ENCODE assay signal across 20 cellular contexts in genomic region chr6:170423030-170423429, GRCh38.
DNase-seq lines count a peak whose midpoint lies in the region; ATAC-seq, FAIRE-seq and TF ChIP-seq lines count a peak whose summit lies in the region.
"Had no signal": no experiment of that assay in that cellular context is flagged by ENCODE, and none has a peak within 500 bp of the region (broad histone marks: within the 10 kb centered on the region; RNA-seq: fewer than 3 reads in every experiment).

No MANE protein-coding gene starts in this region.

- peak overlapping the region; percentile 24 for H3K9ac ChIP-seq in mesendoderm (ENCODE audit: low read length)
- H3K9ac ChIP-seq: BLaER1 treated with 17β-estradiol and CSF1 and Interleukin-3, amounts not matched to agents 10 nM and 100 nM had no signal

- peak overlapping the region; percentile 1 for H3K4me2 ChIP-seq in mesendoderm (ENCODE audit: low read length)
- H3K4me2 ChIP-seq: BLaER1 treated with 17β-estradiol and CSF1 and Interleukin-3, amounts not matched to agents 10 nM and 100 nM had no signal

- intact Hi-C loops in Right ventricle myocardium inferior (cut with DNase I), result no loop called here

- H2BK5ac ChIP-seq in mesendoderm (ENCODE audit: low read length), result no peak overlapping the region

- H2AK5ac ChIP-seq in mesendoderm (ENCODE audit: low read length), result no peak overlapping the region

- no peak overlapping the region for H3K23ac ChIP-seq in mesendoderm (ENCODE audit: low read length)

- no peak overlapping the region for H3K4ac ChIP-seq in mesendoderm (ENCODE audit: low read depth, low read length)

- H3K18ac ChIP-seq in mesendoderm (ENCODE audit: low read length), result no peak overlapping the region

- H2BK15ac ChIP-seq in mesendoderm (replicated peaks; ENCODE audit: low read depth), result no peak overlapping the region

- H3K4me3 ChIP-seq in right atrium auricular region (no peak overlapping the region), mesendoderm (ENCODE audit: low read length) (no peak overlapping the region)
- H3K4me3 ChIP-seq: BLaER1 treated with 17β-estradiol and CSF1 and Interleukin-3, amounts not matched to agents 10 nM and 100 nM; left lung; SJSA1; thoracic aorta had no signal

- no peaks in the 10 kb centered on the region for H3K36me3 ChIP-seq in right atrium auricular region
- no peaks in the 10 kb centered on the region for H3K36me3 ChIP-seq in mesendoderm (ENCODE audit: control insufficient read depth, insufficient read depth, low read length)
- H3K36me3 ChIP-seq: BLaER1 treated with 17β-estradiol and CSF1 and Interleukin-3, amounts not matched to agents 10 nM and 100 nM; left lung; SJSA1; thoracic aorta had no signal

- no peak for FAIRE-seq in H54 (lab: Jason Lieb, UNC)

- H3K79me1 ChIP-seq in mesendoderm (ENCODE audit: low read length), result no peaks in the 10 kb centered on the region

- TF ChIP-seq POLR2A in H54 (IDR thresholded peaks at IDR 0.05; ENCODE audit: low read depth, low read length), result no peak

- H2BK120ac ChIP-seq in mesendoderm (ENCODE audit: low read depth, low read length), result no peak overlapping the region

- no peaks in the 10 kb centered on the region for H3K79me2 ChIP-seq in mesendoderm (ENCODE audit: control insufficient read depth, insufficient read depth, low read length)

- H4K5ac ChIP-seq in mesendoderm (ENCODE audit: low read length), result no peak overlapping the region

- H3K27ac ChIP-seq in right atrium auricular region, result no peak overlapping the region
- no peak overlapping the region for H3K27ac ChIP-seq in mesendoderm (ENCODE audit: low read depth, low read length)
- H3K27ac ChIP-seq: BLaER1 treated with 17β-estradiol and CSF1 and Interleukin-3, amounts not matched to agents 10 nM and 100 nM; left lung; SJSA1; thoracic aorta had no signal

- DNase-seq in Right ventricle myocardium inferior (ENCODE audit: missing footprints), result no peak
- DNase-seq in right atrium auricular region (ENCODE audit: low spot score), result no peak
- DNase-seq in ecto neural progenitor cell (ENCODE audit: low spot score), result peak; percentile 74
- DNase-seq in mesendoderm, result peak; percentile 74
- DNase-seq in H54 (ENCODE audit: insufficient read length, low spot score), result no peak
- DNase-seq in DMS79 treated with DMSO at 0.1 percent for 48 hours (lab: John Stamatoyannopoulos, UW), result no peak
- DNase-seq: 8988T; activated CD4-positive, alpha-beta T cell treated with anti-CD3 and anti-CD28 coated beads for 1 hour; effector memory CD4-positive, alpha-beta T cell; hippocampal formation; Karpas-422; NCI-H1105 treated with DMSO at 0.1 percent for 48 hours; NCI-H69; T-helper 9 cell had no signal

- H3K4me1 ChIP-seq in right atrium auricular region, result no peaks in the 10 kb centered on the region
- H3K4me1 ChIP-seq in mesendoderm (ENCODE audit: control insufficient read depth, low read depth, low read length), result no peaks in the 10 kb centered on the region
- H3K4me1 ChIP-seq: left lung, SJSA1 had no signal

- no peak for TF ChIP-seq CTCF in right atrium auricular region (IDR thresholded peaks at IDR 0.05)

- H4K8ac ChIP-seq in mesendoderm (ENCODE audit: low read depth, low read length), result no peak overlapping the region

- no CpG with 5 or more reads among the region's 29 CpGs for WGBS in mesendoderm (ENCODE audit: extremely low coverage, insufficient coverage, low lambda C conversion rate)

- H3K27me3 ChIP-seq in right atrium auricular region (no peaks in the 10 kb centered on the region), mesendoderm (ENCODE audit: insufficient read depth, low read length, poor library complexity) (no peaks in the 10 kb centered on the region)
- H3K27me3 ChIP-seq: BLaER1 treated with 17β-estradiol and CSF1 and Interleukin-3, amounts not matched to agents 10 nM and 100 nM; SJSA1 had no signal

- ATAC-seq in Right ventricle myocardium inferior (peak; percentile 31), HG02970 (IDR thresholded peaks at IDR 0.05; ENCODE audit: low FRiP score, unreplicated experiment) (no peak), HG03159 (IDR thresholded peaks at IDR 0.05; ENCODE audit: unreplicated experiment) (no peak)
- ATAC-seq: left lung had no signal

- peak overlapping the region; percentile 67 for H3K56ac ChIP-seq in mesendoderm (ENCODE audit: low read length)

- H3K9me3 ChIP-seq in right atrium auricular region, result no peaks in the 10 kb centered on the region
- H3K9me3 ChIP-seq: BLaER1 treated with 17β-estradiol and CSF1 and Interleukin-3, amounts not matched to agents 10 nM and 100 nM; left lung; SJSA1; thoracic aorta had no signal

Comparison
In these comparisons a context has a peak if more than half of its experiments do, and no peak if none do; other contexts are left out.
1. DNase-seq: peak in ecto neural progenitor cell (single experiment) and mesendoderm (single experiment); none in Right ventricle myocardium inferior (single experiment), right atrium auricular region (single experiment), H54 (single experiment) and DMS79 treated with DMSO at 0.1 percent for 48 hours (single experiment).